Comparison of ENCODE assay signal across 1 cellular context in the genomic region with DNA sequence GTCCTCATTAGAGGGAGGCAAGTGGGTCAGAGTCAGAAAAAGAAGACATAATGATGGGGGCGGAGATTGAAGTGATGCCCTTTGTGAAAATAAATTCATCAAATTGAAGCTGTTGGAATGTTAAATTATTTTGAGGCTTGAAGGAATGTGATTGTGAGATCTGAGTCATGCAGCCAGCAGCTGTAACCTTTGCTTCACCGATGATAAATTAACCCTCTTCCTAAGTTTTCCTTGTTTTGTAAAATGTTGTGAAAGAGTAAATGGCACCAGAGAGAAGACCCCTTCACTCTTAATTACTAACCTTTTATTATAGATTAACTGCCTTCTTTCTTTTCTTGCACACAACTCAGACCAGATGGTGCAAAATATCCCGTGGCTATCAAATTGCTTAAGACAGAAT.
TF ChIP-seq lines count a peak whose summit lies in the region.

No MANE protein-coding gene starts in this region.

TF ChIP-seq in GM23338, 12 proteins besides CTCF, POLR2A, EP300 and RAD21 (continued from another document):
- TF ChIP-seq, protein P1, sequence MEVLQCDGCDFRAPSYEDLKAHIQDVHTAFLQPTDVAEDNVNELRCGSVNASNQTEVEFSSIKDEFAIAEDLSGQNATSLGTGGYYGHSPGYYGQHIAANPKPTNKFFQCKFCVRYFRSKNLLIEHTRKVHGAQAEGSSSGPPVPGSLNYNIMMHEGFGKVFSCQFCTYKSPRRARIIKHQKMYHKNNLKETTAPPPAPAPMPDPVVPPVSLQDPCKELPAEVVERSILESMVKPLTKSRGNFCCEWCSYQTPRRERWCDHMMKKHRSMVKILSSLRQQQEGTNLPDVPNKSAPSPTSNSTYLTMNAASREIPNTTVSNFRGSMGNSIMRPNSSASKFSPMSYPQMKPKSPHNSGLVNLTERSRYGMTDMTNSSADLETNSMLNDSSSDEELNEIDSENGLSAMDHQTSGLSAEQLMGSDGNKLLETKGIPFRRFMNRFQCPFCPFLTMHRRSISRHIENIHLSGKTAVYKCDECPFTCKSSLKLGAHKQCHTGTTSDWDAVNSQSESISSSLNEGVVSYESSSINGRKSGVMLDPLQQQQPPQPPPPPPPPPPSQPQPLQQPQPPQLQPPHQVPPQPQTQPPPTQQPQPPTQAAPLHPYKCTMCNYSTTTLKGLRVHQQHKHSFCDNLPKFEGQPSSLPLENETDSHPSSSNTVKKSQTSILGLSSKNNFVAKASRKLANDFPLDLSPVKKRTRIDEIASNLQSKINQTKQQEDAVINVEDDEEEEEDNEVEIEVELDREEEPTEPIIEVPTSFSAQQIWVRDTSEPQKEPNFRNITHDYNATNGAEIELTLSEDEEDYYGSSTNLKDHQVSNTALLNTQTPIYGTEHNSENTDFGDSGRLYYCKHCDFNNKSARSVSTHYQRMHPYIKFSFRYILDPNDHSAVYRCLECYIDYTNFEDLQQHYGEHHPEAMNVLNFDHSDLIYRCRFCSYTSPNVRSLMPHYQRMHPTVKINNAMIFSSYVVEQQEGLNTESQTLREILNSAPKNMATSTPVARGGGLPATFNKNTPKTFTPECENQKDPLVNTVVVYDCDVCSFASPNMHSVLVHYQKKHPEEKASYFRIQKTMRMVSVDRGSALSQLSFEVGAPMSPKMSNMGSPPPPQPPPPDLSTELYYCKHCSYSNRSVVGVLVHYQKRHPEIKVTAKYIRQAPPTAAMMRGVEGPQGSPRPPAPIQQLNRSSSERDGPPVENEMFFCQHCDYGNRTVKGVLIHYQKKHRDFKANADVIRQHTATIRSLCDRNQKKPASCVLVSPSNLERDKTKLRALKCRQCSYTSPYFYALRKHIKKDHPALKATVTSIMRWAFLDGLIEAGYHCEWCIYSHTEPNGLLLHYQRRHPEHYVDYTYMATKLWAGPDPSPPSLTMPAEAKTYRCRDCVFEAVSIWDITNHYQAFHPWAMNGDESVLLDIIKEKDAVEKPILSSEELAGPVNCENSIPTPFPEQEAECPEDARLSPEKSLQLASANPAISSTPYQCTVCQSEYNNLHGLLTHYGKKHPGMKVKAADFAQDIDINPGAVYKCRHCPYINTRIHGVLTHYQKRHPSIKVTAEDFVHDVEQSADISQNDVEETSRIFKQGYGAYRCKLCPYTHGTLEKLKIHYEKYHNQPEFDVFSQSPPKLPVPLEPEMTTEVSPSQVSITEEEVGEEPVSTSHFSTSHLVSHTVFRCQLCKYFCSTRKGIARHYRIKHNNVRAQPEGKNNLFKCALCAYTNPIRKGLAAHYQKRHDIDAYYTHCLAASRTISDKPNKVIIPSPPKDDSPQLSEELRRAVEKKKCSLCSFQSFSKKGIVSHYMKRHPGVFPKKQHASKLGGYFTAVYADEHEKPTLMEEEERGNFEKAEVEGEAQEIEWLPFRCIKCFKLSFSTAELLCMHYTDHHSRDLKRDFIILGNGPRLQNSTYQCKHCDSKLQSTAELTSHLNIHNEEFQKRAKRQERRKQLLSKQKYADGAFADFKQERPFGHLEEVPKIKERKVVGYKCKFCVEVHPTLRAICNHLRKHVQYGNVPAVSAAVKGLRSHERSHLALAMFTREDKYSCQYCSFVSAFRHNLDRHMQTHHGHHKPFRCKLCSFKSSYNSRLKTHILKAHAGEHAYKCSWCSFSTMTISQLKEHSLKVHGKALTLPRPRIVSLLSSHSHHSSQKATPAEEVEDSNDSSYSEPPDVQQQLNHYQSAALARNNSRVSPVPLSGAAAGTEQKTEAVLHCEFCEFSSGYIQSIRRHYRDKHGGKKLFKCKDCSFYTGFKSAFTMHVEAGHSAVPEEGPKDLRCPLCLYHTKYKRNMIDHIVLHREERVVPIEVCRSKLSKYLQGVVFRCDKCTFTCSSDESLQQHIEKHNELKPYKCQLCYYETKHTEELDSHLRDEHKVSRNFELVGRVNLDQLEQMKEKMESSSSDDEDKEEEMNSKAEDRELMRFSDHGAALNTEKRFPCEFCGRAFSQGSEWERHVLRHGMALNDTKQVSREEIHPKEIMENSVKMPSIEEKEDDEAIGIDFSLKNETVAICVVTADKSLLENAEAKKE (CRISPR knock-in tag; IDR thresholded peaks at IDR 0.05) = no peak
- TF ChIP-seq POLR2AphosphoS5 (IDR thresholded peaks at IDR 0.05; ENCODE audit: low read depth) (no peak), NANOG (IDR thresholded peaks at IDR 0.05; ENCODE audit: borderline replicate concordance) (no peak), CREB1 (CRISPR knock-in tag; IDR thresholded peaks at IDR 0.05; ENCODE audit: low read depth) (no peak), EZH2 (IDR thresholded peaks at IDR 0.05; ENCODE audit: low read depth, unreplicated experiment) (no peak), ZNF114 (CRISPR knock-in tag; IDR thresholded peaks at IDR 0.05) (no peak), EZH2phosphoT487 (IDR thresholded peaks at IDR 0.05; ENCODE audit: unreplicated experiment) (no peak)
- TF ChIP-seq, protein P2, sequence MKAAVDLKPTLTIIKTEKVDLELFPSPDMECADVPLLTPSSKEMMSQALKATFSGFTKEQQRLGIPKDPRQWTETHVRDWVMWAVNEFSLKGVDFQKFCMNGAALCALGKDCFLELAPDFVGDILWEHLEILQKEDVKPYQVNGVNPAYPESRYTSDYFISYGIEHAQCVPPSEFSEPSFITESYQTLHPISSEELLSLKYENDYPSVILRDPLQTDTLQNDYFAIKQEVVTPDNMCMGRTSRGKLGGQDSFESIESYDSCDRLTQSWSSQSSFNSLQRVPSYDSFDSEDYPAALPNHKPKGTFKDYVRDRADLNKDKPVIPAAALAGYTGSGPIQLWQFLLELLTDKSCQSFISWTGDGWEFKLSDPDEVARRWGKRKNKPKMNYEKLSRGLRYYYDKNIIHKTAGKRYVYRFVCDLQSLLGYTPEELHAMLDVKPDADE (IDR thresholded peaks at IDR 0.05) = no peak
